20 cellular contexts compared by ENCODE assay signal in genomic region chr7:66609176-66609575, GRCh38. TPM values are rescaled to one million over a fixed set of nuclear protein-coding genes. Genes with fewer than 3 reads are reported as not detected.
DNase-seq lines count a peak whose midpoint lies in the region; ATAC-seq, FAIRE-seq and TF ChIP-seq lines count a peak whose summit lies in the region.
"Had no signal": no experiment of that assay in that cellular context is flagged by ENCODE, and none has a peak within 500 bp of the region (broad histone marks: within the 10 kb centered on the region; RNA-seq: fewer than 3 reads in every experiment).

No MANE protein-coding gene starts in this region.

- no peaks in the 10 kb centered on the region for H3K9me3 ChIP-seq in K562 (replicated peaks; ENCODE audit: control insufficient read depth, insufficient read depth, low read depth, low read length)
- no peaks in the 10 kb centered on the region for H3K9me3 ChIP-seq in mesenchymal stem cell (ENCODE audit: control insufficient read depth, low read length)
- H3K9me3 ChIP-seq: A549 had no signal

- H4K8ac ChIP-seq in mesenchymal stem cell (ENCODE audit: low read length): no peak overlapping the region

- no TSS peak for BruUV-seq in K562 (replicated peaks; lab: Mats Ljungman, UMichigan)

- CTCF ChIA-PET in K562 (lab: Yijun Ruan, JAX; ENCODE audit: low intra/inter-chr PET ratio): no interaction called here

- TF ChIP-seq POLR2A in K562 (conservative IDR thresholded peaks at IDR 0.05): no peak

- WGBS in K562 (ENCODE audit: insufficient coverage, low coverage, missing lambda C conversion rate): 16% methylated on average over 3 of the region's 3 CpGs
- WGBS in mesenchymal stem cell: 67% methylated on average over 3 of the region's 3 CpGs

- H3K14ac ChIP-seq in mesenchymal stem cell (ENCODE audit: low read length in 2 of 2): no peak overlapping the region

- no peak for TF ChIP-seq EP300 in K562 (IDR thresholded peaks at IDR 0.05; ENCODE audit: low read length)

- POLR2A ChIA-PET in K562 (lab: Yijun Ruan, JAX): interaction anchor here (1.2 kb wide), 1 partner anchor 19 kb away, joined by 3 read pairs; no protein-coding TSS in a partner anchor

- H4K20me1 ChIP-seq in K562 (replicated peaks; ENCODE audit: control insufficient read depth, insufficient read depth, low read length): no peaks in the 10 kb centered on the region
- H4K20me1 ChIP-seq: BLaER1 treated with 17β-estradiol and CSF1 and Interleukin-3, amounts not matched to agents 10 nM and 100 nM had no signal

- ATAC-seq in K562: no peak
- ATAC-seq: A549; CD8-positive, alpha-beta T cell; SK-N-SH treated with all-trans-retinoic acid at 6 μM for 48 hours had no signal

- H3K79me2 ChIP-seq in K562 (ENCODE audit: control insufficient read depth, insufficient read depth, low read length): no peaks in the 10 kb centered on the region

- H3K4me3 ChIP-seq in K562 (no peak overlapping the region), mesenchymal stem cell (ENCODE audit: insufficient read depth in 1 of 2, low read depth in 1 of 2, low read length in 2 of 2) (no peak overlapping the region)
- H3K4me3 ChIP-seq: A549; BLaER1 treated with 17β-estradiol and CSF1 and Interleukin-3, amounts not matched to agents 10 nM and 100 nM; HAP-1 had no signal

- no peaks in the 10 kb centered on the region for H3K36me3 ChIP-seq in K562 (ENCODE audit: control insufficient read depth, insufficient read depth, low read length)
- no peaks in the 10 kb centered on the region for H3K36me3 ChIP-seq in mesenchymal stem cell (ENCODE audit: control insufficient read depth in 1 of 2, insufficient read depth in 2 of 2, low read depth in 1 of 2, low read length in 2 of 2)
- H3K36me3 ChIP-seq: BLaER1 treated with 17β-estradiol and CSF1 and Interleukin-3, amounts not matched to agents 10 nM and 100 nM; HAP-1 had no signal

- no peak overlapping the region for H3K18ac ChIP-seq in mesenchymal stem cell (ENCODE audit: low read depth in 1 of 2, low read length in 2 of 2)

- H3K27me3 ChIP-seq in K562 (ENCODE audit: control insufficient read depth in 2 of 2, insufficient read depth in 2 of 2, low read length in 2 of 2) (no peaks in the 10 kb centered on the region), mesenchymal stem cell (ENCODE audit: control insufficient read depth in 1 of 2, insufficient read depth in 1 of 2, low read length in 2 of 2) (no peaks in the 10 kb centered on the region)
- H3K27me3 ChIP-seq: BLaER1 treated with 17β-estradiol and CSF1 and Interleukin-3, amounts not matched to agents 10 nM and 100 nM had no signal

- no peak overlapping the region for H2AK5ac ChIP-seq in mesenchymal stem cell (ENCODE audit: low read length, severe bottlenecking)

- H2BK5ac ChIP-seq in mesenchymal stem cell (ENCODE audit: low read depth, low read length, poor library complexity, severe bottlenecking): no peak overlapping the region

- FAIRE-seq in K562 (lab: Jason Lieb, UNC): no peak
- FAIRE-seq: A549, D721Med had no signal

- no peak overlapping the region for H3K27ac ChIP-seq in K562 (ENCODE audit: extremely low read depth, low read depth, low read length)
- H3K27ac ChIP-seq in mesenchymal stem cell (ENCODE audit: low read length, poor library complexity, severe bottlenecking): no peak overlapping the region
- H3K27ac ChIP-seq: A549; BLaER1 treated with 17β-estradiol and CSF1 and Interleukin-3, amounts not matched to agents 10 nM and 100 nM; KMS-11 had no signal

- no peak overlapping the region for H3K23ac ChIP-seq in mesenchymal stem cell (ENCODE audit: low read length in 2 of 2)

- no peak for TF ChIP-seq CTCF in K562 (IDR thresholded peaks at IDR 0.05 in 2 of 3, conservative IDR thresholded peaks at IDR 0.05 in 1 of 3; ENCODE audit: insufficient read depth in 2 of 3, low read depth in 1 of 3, low read length in 3 of 3)

- peak overlapping the region; percentile 29; the same call in 1 of the 2 replicates for H2AFZ ChIP-seq in K562 (ENCODE audit: low read depth, low read length)
- no peak overlapping the region for H2AFZ ChIP-seq in mesenchymal stem cell (ENCODE audit: low read depth, low read length)

- peaks cover 0 to 11% of the 10 kb centered on the region in 2 experiments; a peak in 3 of 5 replicates for H3K4me1 ChIP-seq in K562 (replicated peaks in 1 of 2; ENCODE audit: control insufficient read depth in 2 of 2, insufficient read depth in 2 of 2, low read length in 2 of 2)
- no peaks in the 10 kb centered on the region for H3K4me1 ChIP-seq in mesenchymal stem cell (ENCODE audit: control insufficient read depth, insufficient read depth, low read depth, low read length)
- H3K4me1 ChIP-seq: A549; BLaER1 treated with 17β-estradiol and CSF1 and Interleukin-3, amounts not matched to agents 10 nM and 100 nM had no signal

- H2BK12ac ChIP-seq in mesenchymal stem cell (ENCODE audit: low read length in 2 of 2): no peak overlapping the region

- no peak overlapping the region for H2BK120ac ChIP-seq in mesenchymal stem cell (ENCODE audit: low read depth, low read length)

- DNase-seq in SIG-M5 treated with dmso at 0.1 percent for 504 hours (lab: John Stamatoyannopoulos, UW; ENCODE audit: unreplicated experiment): peak; percentile 26
- DNase-seq in SIG-M5 (lab: John Stamatoyannopoulos, UW): no peak
- no peak for DNase-seq in K562 (ENCODE audit: extremely low read depth in 1 of 4, low spot score in 3 of 4)
- DNase-seq in mesenchymal stem cell: peak; percentile 32
- no peak for DNase-seq in stimulated activated naive CD4-positive, alpha-beta T cell (lab: John Stamatoyannopoulos, UW)
- DNase-seq in middle frontal gyrus (ENCODE audit: extremely low spot score, low spot score): no peak
- DNase-seq in glomerular visceral epithelial cell (ENCODE audit: extremely low spot score): no peak
- DNase-seq: CD8-positive, alpha-beta T cell; DMS79 treated with DMSO at 0.1 percent for 48 hours; NCI-H1092; NCI-H1436 treated with DMSO at 0.1 percent for 48 hours; NCI-H2029; NCI-H82; SHP77 had no signal

- intact Hi-C loops in K562 (cut with micrococcal nuclease): no loop called here

- in situ Hi-C loops in K562 (cut with MboI): no loop called here

- no peaks in the 10 kb centered on the region for H3K79me1 ChIP-seq in mesenchymal stem cell (replicated peaks; ENCODE audit: low read length, poor library complexity, severe bottlenecking)

- no peak overlapping the region for H4K91ac ChIP-seq in mesenchymal stem cell (ENCODE audit: low read length)

- H2BK15ac ChIP-seq in mesenchymal stem cell (ENCODE audit: low read depth, poor library complexity, severe bottlenecking): no peak overlapping the region

- no peaks in the 10 kb centered on the region for H3K9me1 ChIP-seq in K562 (ENCODE audit: control insufficient read depth, insufficient read depth, low read length)

- H3K9ac ChIP-seq in K562 (ENCODE audit: insufficient read depth in 1 of 2, low read depth in 2 of 2, low read length in 2 of 2) (no peak overlapping the region), mesenchymal stem cell (ENCODE audit: low read length) (no peak overlapping the region)
- H3K9ac ChIP-seq: BLaER1 treated with 17β-estradiol and CSF1 and Interleukin-3, amounts not matched to agents 10 nM and 100 nM; KMS-11 had no signal

- no peak for TF ChIP-seq RAD21 in K562 (CRISPR knock-in tag; conservative IDR thresholded peaks at IDR 0.05 in 1 of 2, IDR thresholded peaks at IDR 0.05 in 1 of 2)

- H3K4me2 ChIP-seq in K562 (ENCODE audit: insufficient read depth, low read length): no peak overlapping the region
- no peak overlapping the region for H3K4me2 ChIP-seq in mesenchymal stem cell (ENCODE audit: low read length, poor library complexity, severe bottlenecking)
- H3K4me2 ChIP-seq: A549; BLaER1 treated with 17β-estradiol and CSF1 and Interleukin-3, amounts not matched to agents 10 nM and 100 nM; KMS-11 had no signal

- no peak overlapping the region for H3K4ac ChIP-seq in mesenchymal stem cell (ENCODE audit: low read depth in 1 of 2, low read length in 2 of 2)

TF ChIP-seq in K562, 482 proteins besides CTCF, POLR2A, EP300 and RAD21 (continues in another document):
- TF ChIP-seq ZNF384 (IDR thresholded peaks at IDR 0.05; ENCODE audit: low read depth, low read length) (no peak), PHF20 (IDR thresholded peaks at IDR 0.05; ENCODE audit: partially characterized antibody) (no peak), MYNN (IDR thresholded peaks at IDR 0.05) (no peak), MYNN (CRISPR knock-in tag; IDR thresholded peaks at IDR 0.05) (no peak), ATF3 (IDR thresholded peaks at IDR 0.05) (no peak), ATF3 (CRISPR knock-in tag; conservative IDR thresholded peaks at IDR 0.05) (no peak)

RNA-seq across cellular contexts. Expression of gene KCTD7, which starts 19.5 kb away (rescaled TPM):
- 25.1 and 37.5 TPM in 2 replicates for total RNA-seq in K562 (2011; cell fraction: chromatin; rRNA removed; ENCODE audit: low replicate concordance)
- 22.6 and 24.3 TPM in 2 replicates for total RNA-seq in K562 (2011; cell fraction: nucleolus; rRNA removed)
- total RNA-seq in K562 (2011; cell fraction: nucleoplasm; rRNA removed): 26.7 and 37.0 TPM in 2 replicates
- total RNA-seq in K562 (2014; rRNA removed) (5.0 and 10.3 TPM in 2 replicates), K562 (2014; rRNA removed; fragmentation: Illumina TruSeq; extraction: Trizol) (9.0 and 9.6 TPM in 2 replicates), K562 (2015; rRNA removed; fragmentation: Illumina TruSeq; extraction: Trizol) (7.6 and 8.2 TPM in 2 replicates), K562 (2021) (11.4 and 12.3 TPM in 2 replicates)
- polyA plus RNA-seq in K562 (2011; rRNA removed) (23.6 and 26.0 TPM in 2 replicates), K562 (2014; fragmentation: Illumina TruSeq; extraction: Trizol) (10.6 and 11.8 TPM in 2 replicates), K562 (2014; fragmentation: Nextera tagmentation; extraction: Ambion mirVana) (1 to 10 TPM; 1.5 to 1.7 TPM), K562 (2014; rRNA removed) (10.1 and 11.7 TPM in 2 replicates)
- polyA plus RNA-seq in K562 (2011; cell fraction: cytosol; rRNA removed): 25.6 and 33.4 TPM in 2 replicates
- polyA plus RNA-seq in K562 (2011; cell fraction: nucleus; rRNA removed): 46.8 and 68.8 TPM in 2 replicates
- polyA plus RNA-seq in K562 (2012): 7.9 and 17.0 TPM in 2 replicates
- 10.4 and 17.3 TPM in 2 replicates for polyA minus RNA-seq in K562 (2011; rRNA and poly(A)+ RNA removed)
- polyA minus RNA-seq in K562 (2011; cell fraction: cytosol; rRNA and poly(A)+ RNA removed): 7.6 and 9.8 TPM in 2 replicates
- 10.2 and 12.0 TPM in 2 replicates for polyA minus RNA-seq in K562 (2011; cell fraction: nucleus; rRNA and poly(A)+ RNA removed)
- polyA plus RNA-seq in mesenchymal stem cell (2013, experiment 1 of 2): 7.2 TPM
- polyA plus RNA-seq in mesenchymal stem cell (2013, experiment 2 of 2): 7.2 TPM

Comparison
In these comparisons a context has a peak if more than half of its experiments do, and no peak if none do; other contexts are left out.
1. DNase-seq: peak in SIG-M5 treated with dmso at 0.1 percent for 504 hours (single experiment) and mesenchymal stem cell (single experiment); none in SIG-M5 (single experiment), K562 (0 of 4), stimulated activated naive CD4-positive, alpha-beta T cell (0 of 6), middle frontal gyrus (single experiment) and glomerular visceral epithelial cell (single experiment).